12 cellular contexts compared by ENCODE assay signal in genomic region chr3:189049458-189050231, GRCh38.
DNase-seq lines count a peak whose midpoint lies in the region; ATAC-seq and TF ChIP-seq lines count a peak whose summit lies in the region.
"Had no signal": no experiment of that assay in that cellular context is flagged by ENCODE, and none has a peak within 500 bp of the region (broad histone marks: within the 10 kb centered on the region; RNA-seq: fewer than 3 reads in every experiment).

No MANE protein-coding gene starts in this region.

- no peaks in the 10 kb centered on the region for H3K27me3 ChIP-seq in OCI-LY1 (ENCODE audit: insufficient read depth, low read length)

- no peaks in the 10 kb centered on the region for H3K9me3 Mint-ChIP-seq in activated naive CD8-positive, alpha-beta T cell treated with anti-CD3 and anti-CD28 coated beads for 36 hours
- no peaks in the 10 kb centered on the region for H3K9me3 Mint-ChIP-seq in HFFc6

- no peaks in the 10 kb centered on the region for H3F3A ChIP-seq in OCI-LY1 (ENCODE audit: insufficient read depth, low read length)

- H3K4me1 ChIP-seq in OCI-LY1 (ENCODE audit: insufficient read depth, low read length, severe bottlenecking) = no peaks in the 10 kb centered on the region

- no peaks in the 10 kb centered on the region for H3K36me3 ChIP-seq in OCI-LY1 (ENCODE audit: insufficient read depth, low read length)

- peak; percentile 67 for DNase-seq in activated effector memory CD4-positive, alpha-beta T cell treated with anti-CD3 and anti-CD28 coated beads, Interleukin-2, amount 50 U/mL, for 16 hours
- no peak for DNase-seq in activated effector memory CD4-positive, alpha-beta T cell treated with Interleukin-2 at 50 U/mL for 16 hours
- no peak for DNase-seq in activated naive CD8-positive, alpha-beta T cell treated with anti-CD3 and anti-CD28 coated beads for 36 hours
- DNase-seq in renal cortical epithelial cell (ENCODE audit: low read depth) = peak; percentile 11
- DNase-seq in NCI-H446 treated with DMSO at 0.1 percent for 48 hours (lab: John Stamatoyannopoulos, UW) = no peak
- DNase-seq in HFFc6 = no peak
- no peak for DNase-seq in left cardiac atrium
- DNase-seq: activated CD8-positive, alpha-beta memory T cell treated with anti-CD3 and anti-CD28 coated beads for 24 hours; cortex of kidney; GM23248; NCI-H1105 treated with DMSO at 0.1 percent for 48 hours had no signal

- no peaks in the 10 kb centered on the region for H3K36me3 Mint-ChIP-seq in activated naive CD8-positive, alpha-beta T cell treated with anti-CD3 and anti-CD28 coated beads for 36 hours
- H3K36me3 Mint-ChIP-seq in HFFc6 (ENCODE audit: low read depth) = no peaks in the 10 kb centered on the region

- H3K4me2 ChIP-seq in OCI-LY1 (ENCODE audit: low read length) = no peak overlapping the region

- intact Hi-C loops in left cardiac atrium (cut with DNase I) = no loop called here

- no peaks in the 10 kb centered on the region for H3K79me2 ChIP-seq in OCI-LY1 (ENCODE audit: insufficient read depth, low read length)

- peak overlapping the region; percentile 40 for H3K27ac Mint-ChIP-seq in activated naive CD8-positive, alpha-beta T cell treated with anti-CD3 and anti-CD28 coated beads for 36 hours
- no peak overlapping the region for H3K27ac Mint-ChIP-seq in HFFc6

- no peak overlapping the region for H3K4me3 ChIP-seq in OCI-LY1 (ENCODE audit: low read depth, low read length, poor library complexity, severe bottlenecking)
- H3K4me3 ChIP-seq: GM23248 had no signal

- H3K9me3 ChIP-seq in OCI-LY1 (ENCODE audit: low read length) = no peaks in the 10 kb centered on the region

- no peak for ATAC-seq in left cardiac atrium

- no peak overlapping the region for H3K9ac ChIP-seq in OCI-LY1 (ENCODE audit: low read length)
- H3K9ac ChIP-seq: GM23248 had no signal

- H3K27ac ChIP-seq in OCI-LY1 (ENCODE audit: low read depth, low read length, poor library complexity, severe bottlenecking) = no peak overlapping the region
- H3K27ac ChIP-seq: GM23248 had no signal

- H4K20me1 ChIP-seq in OCI-LY1 (ENCODE audit: insufficient read depth, low read length) = no peaks in the 10 kb centered on the region

- H3K9me2 ChIP-seq in OCI-LY1 (ENCODE audit: low read depth, low read length) = no peaks in the 10 kb centered on the region

- peak; percentile 62; the same call in 1 of the 2 replicates for TF ChIP-seq CTCF in OCI-LY1 (IDR thresholded peaks at IDR 0.05; ENCODE audit: low read length)
- no peak; the same call in 1 of the 2 replicates for TF ChIP-seq CTCF in HFFc6 (IDR thresholded peaks at IDR 0.05)

- H2AFZ ChIP-seq in OCI-LY1 (ENCODE audit: low read length) = no peak overlapping the region
- H2AFZ ChIP-seq: GM23248 had no signal

- H3K4me3 Mint-ChIP-seq in activated naive CD8-positive, alpha-beta T cell treated with anti-CD3 and anti-CD28 coated beads for 36 hours = no peak overlapping the region
- no peak overlapping the region for H3K4me3 Mint-ChIP-seq in HFFc6

- H3K4me1 Mint-ChIP-seq in activated naive CD8-positive, alpha-beta T cell treated with anti-CD3 and anti-CD28 coated beads for 36 hours = peaks cover 17% of the 10 kb centered on the region
- no peaks in the 10 kb centered on the region for H3K4me1 Mint-ChIP-seq in HFFc6 (ENCODE audit: low read depth)

- H3K27me3 Mint-ChIP-seq in activated naive CD8-positive, alpha-beta T cell treated with anti-CD3 and anti-CD28 coated beads for 36 hours = peaks cover 16% of the 10 kb centered on the region
- peaks cover 19% of the 10 kb centered on the region for H3K27me3 Mint-ChIP-seq in HFFc6 (ENCODE audit: insufficient read depth)

Comparison
In these comparisons a context has a peak if more than half of its experiments do, and no peak if none do; other contexts are left out.
1. DNase-seq: peak in activated effector memory CD4-positive, alpha-beta T cell treated with anti-CD3 and anti-CD28 coated beads, Interleukin-2, amount 50 U/mL, for 16 hours (single experiment) and renal cortical epithelial cell (single experiment); none in activated effector memory CD4-positive, alpha-beta T cell treated with Interleukin-2 at 50 U/mL for 16 hours (single experiment), activated naive CD8-positive, alpha-beta T cell treated with anti-CD3 and anti-CD28 coated beads for 36 hours (single experiment), NCI-H446 treated with DMSO at 0.1 percent for 48 hours (single experiment), HFFc6 (single experiment) and left cardiac atrium (single experiment).